1 cellular context compared by ENCODE assay signal in the genomic region with DNA sequence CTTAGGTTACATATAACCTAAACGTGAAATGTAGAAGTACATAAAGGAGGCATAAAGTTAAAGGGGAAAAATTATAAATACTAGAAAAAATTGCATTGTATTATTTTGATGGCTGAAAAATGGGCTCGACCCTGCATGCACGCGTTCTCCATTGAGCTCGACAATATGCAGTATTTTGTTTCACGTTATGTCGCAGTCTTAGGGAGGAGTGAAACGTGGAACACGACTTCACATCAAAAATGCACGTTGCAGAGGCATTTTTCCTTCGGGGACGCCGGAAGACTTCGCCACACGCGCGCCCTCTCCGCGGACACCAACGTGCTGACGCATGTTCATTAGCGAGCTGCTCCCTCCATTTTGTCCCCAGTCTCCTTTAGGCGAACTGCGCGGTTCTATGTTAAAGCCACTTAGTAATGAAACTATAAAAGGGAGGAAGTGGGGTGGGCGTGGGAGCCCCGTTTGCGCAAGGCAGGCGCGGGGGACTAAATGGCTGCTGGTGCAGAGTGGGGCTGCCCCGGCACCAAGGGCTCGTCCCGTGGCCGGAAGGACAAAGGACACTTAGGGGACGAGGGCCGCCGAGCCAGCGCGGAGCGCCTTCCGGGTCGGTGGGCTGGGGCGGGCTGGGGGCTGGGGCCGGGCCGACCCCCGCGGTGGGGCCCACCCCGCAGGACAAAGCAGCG.
A peak's percentile ranks its signal among the peaks of the same experiment; 100 is the strongest.
TF ChIP-seq lines count a peak whose summit lies in the region.

No MANE protein-coding gene starts in this region.

TF ChIP-seq in GM12878, 131 proteins besides CTCF, POLR2A, EP300 and RAD21 (continued from another document and continues in another):
- TF ChIP-seq, protein P1, sequence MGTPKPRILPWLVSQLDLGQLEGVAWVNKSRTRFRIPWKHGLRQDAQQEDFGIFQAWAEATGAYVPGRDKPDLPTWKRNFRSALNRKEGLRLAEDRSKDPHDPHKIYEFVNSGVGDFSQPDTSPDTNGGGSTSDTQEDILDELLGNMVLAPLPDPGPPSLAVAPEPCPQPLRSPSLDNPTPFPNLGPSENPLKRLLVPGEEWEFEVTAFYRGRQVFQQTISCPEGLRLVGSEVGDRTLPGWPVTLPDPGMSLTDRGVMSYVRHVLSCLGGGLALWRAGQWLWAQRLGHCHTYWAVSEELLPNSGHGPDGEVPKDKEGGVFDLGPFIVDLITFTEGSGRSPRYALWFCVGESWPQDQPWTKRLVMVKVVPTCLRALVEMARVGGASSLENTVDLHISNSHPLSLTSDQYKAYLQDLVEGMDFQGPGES (IDR thresholded peaks at IDR 0.05), result no peak
- TF ChIP-seq MTA3 (IDR thresholded peaks at IDR 0.05; ENCODE audit: borderline replicate concordance, low read length) (0 out of 2 replicates have a peak, but pooled peaks have one; percentile 46), POLR2AphosphoS2 (IDR thresholded peaks at IDR 0.05; ENCODE audit: low read depth, low read length) (no peak), IRF4 (IDR thresholded peaks at IDR 0.05; ENCODE audit: low read depth, low read length) (no peak), SIX5 (IDR thresholded peaks at IDR 0.05; ENCODE audit: low read depth, low read length, severe bottlenecking) (no peak), POU2F2 (IDR thresholded peaks at IDR 0.05; ENCODE audit: borderline replicate concordance, low read depth, low read length) (no peak; the same call in 2 of the 3 replicates), IKZF1 (conservative IDR thresholded peaks at IDR 0.05) (peak; percentile 75; the same call in 1 of the 2 replicates), FOXK2 (IDR thresholded peaks at IDR 0.05) (no peak), CEBPB (IDR thresholded peaks at IDR 0.05; ENCODE audit: borderline replicate concordance in 1 of 2, low read depth in 2 of 2, low read length in 2 of 2) (peak in 1 of 2 experiments; percentile 71; a peak in 2 of 4 replicates), ATF3 (IDR thresholded peaks at IDR 0.05; ENCODE audit: borderline replicate concordance, extremely low read depth, low read depth, low read length) (no peak), BACH1 (IDR thresholded peaks at IDR 0.05; ENCODE audit: borderline replicate concordance) (peak; percentile 59), LARP7 (IDR thresholded peaks at IDR 0.05) (peak; percentile 31; the same call in 1 of the 2 replicates), NR2F1 (conservative IDR thresholded peaks at IDR 0.05) (peak; percentile 79), NFIC (IDR thresholded peaks at IDR 0.05; ENCODE audit: low read depth, low read length) (no peak; the same call in none of the 2 replicates), USF2 (IDR thresholded peaks at IDR 0.05; ENCODE audit: borderline replicate concordance, low read depth, low read length) (no peak), NKRF (conservative IDR thresholded peaks at IDR 0.05) (peak; percentile 33; the same call in 1 of the 2 replicates), KLF5 (IDR thresholded peaks at IDR 0.05; ENCODE audit: partially characterized antibody) (no peak), PBX3 (IDR thresholded peaks at IDR 0.05; ENCODE audit: insufficient replicate concordance, low read depth, low read length) (no peak), BCL3 (IDR thresholded peaks at IDR 0.05; ENCODE audit: borderline replicate concordance, insufficient read depth, low read depth, low read length, poor library complexity, severe bottlenecking) (peak; percentile 75), NFXL1 (IDR thresholded peaks at IDR 0.05; ENCODE audit: borderline replicate concordance) (no peak), EGR1 (IDR thresholded peaks at IDR 0.05; ENCODE audit: borderline replicate concordance in 1 of 2, low read depth in 2 of 2, low read length in 2 of 2) (peak in 1 of 2 experiments; percentile 66; a peak in 1 of 3 replicates), HDAC2 (IDR thresholded peaks at IDR 0.05) (no peak), RBBP5 (conservative IDR thresholded peaks at IDR 0.05) (no peak), KAT2A (conservative IDR thresholded peaks at IDR 0.05; ENCODE audit: control insufficient read depth, low read depth, low read length) (no peak)
- TF ChIP-seq, protein P2, sequence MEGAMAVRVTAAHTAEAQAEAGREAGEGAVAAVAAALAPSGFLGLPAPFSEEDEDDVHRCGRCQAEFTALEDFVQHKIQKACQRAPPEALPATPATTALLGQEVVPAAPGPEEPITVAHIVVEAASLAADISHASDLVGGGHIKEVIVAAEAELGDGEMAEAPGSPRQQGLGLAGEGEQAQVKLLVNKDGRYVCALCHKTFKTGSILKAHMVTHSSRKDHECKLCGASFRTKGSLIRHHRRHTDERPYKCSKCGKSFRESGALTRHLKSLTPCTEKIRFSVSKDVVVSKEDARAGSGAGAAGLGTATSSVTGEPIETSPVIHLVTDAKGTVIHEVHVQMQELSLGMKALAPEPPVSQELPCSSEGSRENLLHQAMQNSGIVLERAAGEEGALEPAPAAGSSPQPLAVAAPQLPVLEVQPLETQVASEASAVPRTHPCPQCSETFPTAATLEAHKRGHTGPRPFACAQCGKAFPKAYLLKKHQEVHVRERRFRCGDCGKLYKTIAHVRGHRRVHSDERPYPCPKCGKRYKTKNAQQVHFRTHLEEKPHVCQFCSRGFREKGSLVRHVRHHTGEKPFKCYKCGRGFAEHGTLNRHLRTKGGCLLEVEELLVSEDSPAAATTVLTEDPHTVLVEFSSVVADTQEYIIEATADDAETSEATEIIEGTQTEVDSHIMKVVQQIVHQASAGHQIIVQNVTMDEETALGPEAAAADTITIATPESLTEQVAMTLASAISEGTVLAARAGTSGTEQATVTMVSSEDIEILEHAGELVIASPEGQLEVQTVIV (IDR thresholded peaks at IDR 0.05; ENCODE audit: borderline replicate concordance, partially characterized antibody), result peak; percentile 13
- TF ChIP-seq, protein P3, sequence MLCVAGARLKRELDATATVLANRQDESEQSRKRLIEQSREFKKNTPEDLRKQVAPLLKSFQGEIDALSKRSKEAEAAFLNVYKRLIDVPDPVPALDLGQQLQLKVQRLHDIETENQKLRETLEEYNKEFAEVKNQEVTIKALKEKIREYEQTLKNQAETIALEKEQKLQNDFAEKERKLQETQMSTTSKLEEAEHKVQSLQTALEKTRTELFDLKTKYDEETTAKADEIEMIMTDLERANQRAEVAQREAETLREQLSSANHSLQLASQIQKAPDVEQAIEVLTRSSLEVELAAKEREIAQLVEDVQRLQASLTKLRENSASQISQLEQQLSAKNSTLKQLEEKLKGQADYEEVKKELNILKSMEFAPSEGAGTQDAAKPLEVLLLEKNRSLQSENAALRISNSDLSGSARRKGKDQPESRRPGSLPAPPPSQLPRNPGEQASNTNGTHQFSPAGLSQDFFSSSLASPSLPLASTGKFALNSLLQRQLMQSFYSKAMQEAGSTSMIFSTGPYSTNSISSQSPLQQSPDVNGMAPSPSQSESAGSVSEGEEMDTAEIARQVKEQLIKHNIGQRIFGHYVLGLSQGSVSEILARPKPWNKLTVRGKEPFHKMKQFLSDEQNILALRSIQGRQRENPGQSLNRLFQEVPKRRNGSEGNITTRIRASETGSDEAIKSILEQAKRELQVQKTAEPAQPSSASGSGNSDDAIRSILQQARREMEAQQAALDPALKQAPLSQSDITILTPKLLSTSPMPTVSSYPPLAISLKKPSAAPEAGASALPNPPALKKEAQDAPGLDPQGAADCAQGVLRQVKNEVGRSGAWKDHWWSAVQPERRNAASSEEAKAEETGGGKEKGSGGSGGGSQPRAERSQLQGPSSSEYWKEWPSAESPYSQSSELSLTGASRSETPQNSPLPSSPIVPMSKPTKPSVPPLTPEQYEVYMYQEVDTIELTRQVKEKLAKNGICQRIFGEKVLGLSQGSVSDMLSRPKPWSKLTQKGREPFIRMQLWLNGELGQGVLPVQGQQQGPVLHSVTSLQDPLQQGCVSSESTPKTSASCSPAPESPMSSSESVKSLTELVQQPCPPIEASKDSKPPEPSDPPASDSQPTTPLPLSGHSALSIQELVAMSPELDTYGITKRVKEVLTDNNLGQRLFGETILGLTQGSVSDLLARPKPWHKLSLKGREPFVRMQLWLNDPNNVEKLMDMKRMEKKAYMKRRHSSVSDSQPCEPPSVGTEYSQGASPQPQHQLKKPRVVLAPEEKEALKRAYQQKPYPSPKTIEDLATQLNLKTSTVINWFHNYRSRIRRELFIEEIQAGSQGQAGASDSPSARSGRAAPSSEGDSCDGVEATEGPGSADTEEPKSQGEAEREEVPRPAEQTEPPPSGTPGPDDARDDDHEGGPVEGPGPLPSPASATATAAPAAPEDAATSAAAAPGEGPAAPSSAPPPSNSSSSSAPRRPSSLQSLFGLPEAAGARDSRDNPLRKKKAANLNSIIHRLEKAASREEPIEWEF (IDR thresholded peaks at IDR 0.05; ENCODE audit: insufficient replicate concordance, low read depth, low read length), result no peak
- TF ChIP-seq, protein P4, sequence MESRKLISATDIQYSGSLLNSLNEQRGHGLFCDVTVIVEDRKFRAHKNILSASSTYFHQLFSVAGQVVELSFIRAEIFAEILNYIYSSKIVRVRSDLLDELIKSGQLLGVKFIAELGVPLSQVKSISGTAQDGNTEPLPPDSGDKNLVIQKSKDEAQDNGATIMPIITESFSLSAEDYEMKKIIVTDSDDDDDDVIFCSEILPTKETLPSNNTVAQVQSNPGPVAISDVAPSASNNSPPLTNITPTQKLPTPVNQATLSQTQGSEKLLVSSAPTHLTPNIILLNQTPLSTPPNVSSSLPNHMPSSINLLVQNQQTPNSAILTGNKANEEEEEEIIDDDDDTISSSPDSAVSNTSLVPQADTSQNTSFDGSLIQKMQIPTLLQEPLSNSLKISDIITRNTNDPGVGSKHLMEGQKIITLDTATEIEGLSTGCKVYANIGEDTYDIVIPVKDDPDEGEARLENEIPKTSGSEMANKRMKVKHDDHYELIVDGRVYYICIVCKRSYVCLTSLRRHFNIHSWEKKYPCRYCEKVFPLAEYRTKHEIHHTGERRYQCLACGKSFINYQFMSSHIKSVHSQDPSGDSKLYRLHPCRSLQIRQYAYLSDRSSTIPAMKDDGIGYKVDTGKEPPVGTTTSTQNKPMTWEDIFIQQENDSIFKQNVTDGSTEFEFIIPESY (IDR thresholded peaks at IDR 0.05), result no peak
- TF ChIP-seq, protein P5, sequence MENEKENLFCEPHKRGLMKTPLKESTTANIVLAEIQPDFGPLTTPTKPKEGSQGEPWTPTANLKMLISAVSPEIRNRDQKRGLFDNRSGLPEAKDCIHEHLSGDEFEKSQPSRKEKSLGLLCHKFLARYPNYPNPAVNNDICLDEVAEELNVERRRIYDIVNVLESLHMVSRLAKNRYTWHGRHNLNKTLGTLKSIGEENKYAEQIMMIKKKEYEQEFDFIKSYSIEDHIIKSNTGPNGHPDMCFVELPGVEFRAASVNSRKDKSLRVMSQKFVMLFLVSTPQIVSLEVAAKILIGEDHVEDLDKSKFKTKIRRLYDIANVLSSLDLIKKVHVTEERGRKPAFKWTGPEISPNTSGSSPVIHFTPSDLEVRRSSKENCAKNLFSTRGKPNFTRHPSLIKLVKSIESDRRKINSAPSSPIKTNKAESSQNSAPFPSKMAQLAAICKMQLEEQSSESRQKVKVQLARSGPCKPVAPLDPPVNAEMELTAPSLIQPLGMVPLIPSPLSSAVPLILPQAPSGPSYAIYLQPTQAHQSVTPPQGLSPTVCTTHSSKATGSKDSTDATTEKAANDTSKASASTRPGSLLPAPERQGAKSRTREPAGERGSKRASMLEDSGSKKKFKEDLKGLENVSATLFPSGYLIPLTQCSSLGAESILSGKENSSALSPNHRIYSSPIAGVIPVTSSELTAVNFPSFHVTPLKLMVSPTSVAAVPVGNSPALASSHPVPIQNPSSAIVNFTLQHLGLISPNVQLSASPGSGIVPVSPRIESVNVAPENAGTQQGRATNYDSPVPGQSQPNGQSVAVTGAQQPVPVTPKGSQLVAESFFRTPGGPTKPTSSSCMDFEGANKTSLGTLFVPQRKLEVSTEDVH (IDR thresholded peaks at IDR 0.05; ENCODE audit: low read depth, partially characterized antibody), result no peak
